Comparison of ENCODE assay signal across 13 cellular contexts in the genomic region with DNA sequence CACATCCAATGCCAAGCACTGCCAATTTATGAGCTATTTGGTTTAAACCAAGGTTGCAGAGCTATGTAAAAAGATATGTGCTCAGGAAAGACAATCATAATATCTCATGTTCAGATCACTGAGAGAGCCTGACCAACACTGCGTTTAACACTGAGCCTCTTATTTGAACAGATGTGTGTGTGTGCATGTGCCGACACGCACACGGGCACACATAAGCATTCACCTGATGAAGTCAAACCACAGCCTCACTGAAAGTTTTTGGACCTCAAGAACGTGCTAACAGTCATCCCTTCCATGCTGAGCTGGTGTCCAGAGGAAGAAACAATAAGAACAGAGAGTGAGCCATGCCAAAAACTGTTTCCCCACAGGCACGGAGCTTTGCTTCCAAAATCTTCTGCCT. TPM values are rescaled to one million over a fixed set of nuclear protein-coding genes. Genes with fewer than 3 reads are reported as not detected.
DNase-seq lines count a peak whose midpoint lies in the region; ATAC-seq, FAIRE-seq and TF ChIP-seq lines count a peak whose summit lies in the region.
"Had no signal": no experiment of that assay in that cellular context is flagged by ENCODE, and none has a peak within 500 bp of the region (broad histone marks: within the 10 kb centered on the region; RNA-seq: fewer than 3 reads in every experiment).

No MANE protein-coding gene starts in this region.

- no peaks in the 10 kb centered on the region for H3K27me3 Mint-ChIP-seq in activated T-helper 17 cell treated with anti-CD3 and anti-CD28 coated beads, Interleukin-2, amount 50 U/mL, for 72 hours
- H3K27me3 Mint-ChIP-seq: CD4-positive, alpha-beta T cell had no signal

- ATAC-seq in RWPE2 (ENCODE audit: low read depth), result peak; percentile 73
- ATAC-seq in activated T-helper 17 cell treated with anti-CD3 and anti-CD28 coated beads, Interleukin-2, amount 50 U/mL, for 72 hours (replicated peaks), result no peak

- H3K36me3 ChIP-seq in BLaER1, result peaks cover 97% of the 10 kb centered on the region
- H3K36me3 ChIP-seq in RWPE2 (ENCODE audit: low read depth), result peaks cover 82% of the 10 kb centered on the region
- peaks cover 17 to 53% of the 10 kb centered on the region in 2 experiments for H3K36me3 ChIP-seq in keratinocyte (ENCODE audit: control insufficient read depth in 2 of 2, extremely low read depth in 1 of 2, insufficient read depth in 2 of 2, low read length in 2 of 2)
- H3K36me3 ChIP-seq in MM.1S (replicated peaks; ENCODE audit: insufficient read depth, low read length), result no peaks in the 10 kb centered on the region

- no peak for DNase-seq in RWPE2 (ENCODE audit: low spot score)
- DNase-seq in epithelial cell of prostate (ENCODE audit: low read depth, low spot score), result peak; percentile 92
- DNase-seq in keratinocyte (ENCODE audit: low read depth, low spot score), result peak; percentile 78
- DNase-seq in RCC 7860 (ENCODE audit: low spot score), result no peak
- no peak for DNase-seq in MM.1S
- DNase-seq: ACHN; C1 segment of cervical spinal cord; CD4-positive, alpha-beta T cell; DMS79; GM23248 had no signal

- no peaks in the 10 kb centered on the region for H3K9me1 ChIP-seq in keratinocyte (ENCODE audit: control insufficient read depth, extremely low read depth, insufficient read depth, low read length)

- no peaks in the 10 kb centered on the region for H3K9me3 Mint-ChIP-seq in activated T-helper 17 cell treated with anti-CD3 and anti-CD28 coated beads, Interleukin-2, amount 50 U/mL, for 72 hours
- H3K9me3 Mint-ChIP-seq: CD4-positive, alpha-beta T cell had no signal

- H3K79me2 ChIP-seq in keratinocyte (ENCODE audit: control insufficient read depth, insufficient read depth, low read length) (peaks cover 6% of the 10 kb centered on the region), MM.1S (ENCODE audit: low read length) (0 out of 2 replicates have a peak, but pooled peaks cover 4% of the 10 kb centered on the region)

- H3F3A ChIP-seq in MM.1S (ENCODE audit: insufficient read depth, low read length), result no peaks in the 10 kb centered on the region

- TF ChIP-seq CTCF in RWPE2 (IDR thresholded peaks at IDR 0.05; ENCODE audit: poor library complexity, severe bottlenecking) (no peak), keratinocyte (optimal IDR thresholded peaks at IDR 0.05 in 1 of 3, IDR thresholded peaks at IDR 0.05 in 1 of 3, conservative IDR thresholded peaks at IDR 0.05 in 1 of 3; ENCODE audit: extremely low read depth in 1 of 3, insufficient read depth in 2 of 3, low read length in 3 of 3) (no peak), MM.1S (IDR thresholded peaks at IDR 0.05; ENCODE audit: low read length) (no peak)

- no peaks in the 10 kb centered on the region for H3K9me2 ChIP-seq in MM.1S (replicated peaks; ENCODE audit: insufficient read depth, low read length)

- H3K4me3 ChIP-seq in BLaER1 (no peak overlapping the region), RWPE2 (ENCODE audit: severe bottlenecking) (no peak overlapping the region), keratinocyte (ENCODE audit: control insufficient read depth in 2 of 3, extremely low read depth in 1 of 3, insufficient read depth in 2 of 3, low read depth in 1 of 3, low read length in 3 of 3) (no peak overlapping the region), MM.1S (ENCODE audit: low read length) (no peak overlapping the region)
- H3K4me3 ChIP-seq: GM23248 had no signal

- no peak overlapping the region for H3K27ac Mint-ChIP-seq in activated T-helper 17 cell treated with anti-CD3 and anti-CD28 coated beads, Interleukin-2, amount 50 U/mL, for 72 hours
- H3K27ac Mint-ChIP-seq: CD4-positive, alpha-beta T cell had no signal

- no peak overlapping the region for H3K4me3 Mint-ChIP-seq in activated T-helper 17 cell treated with anti-CD3 and anti-CD28 coated beads, Interleukin-2, amount 50 U/mL, for 72 hours
- H3K4me3 Mint-ChIP-seq: CD4-positive, alpha-beta T cell had no signal

- H3K9ac ChIP-seq in BLaER1, result no peak overlapping the region
- H3K9ac ChIP-seq in keratinocyte (ENCODE audit: control insufficient read depth, extremely low read depth, insufficient read depth, low read length), result no peak overlapping the region
- H3K9ac ChIP-seq in MM.1S (ENCODE audit: low read length), result no peak overlapping the region
- H3K9ac ChIP-seq: GM23248 had no signal

- dilution Hi-C loops in keratinocyte (cut with MboI; ENCODE audit: extremely low pct_ligation_motif_present, low sequenced_read_pairs), result no loop called here

- H3K4me1 ChIP-seq in BLaER1, result peaks cover 67% of the 10 kb centered on the region
- peaks cover 13% of the 10 kb centered on the region for H3K4me1 ChIP-seq in RWPE2 (ENCODE audit: insufficient read depth, poor library complexity, severe bottlenecking)
- H3K4me1 ChIP-seq in keratinocyte (ENCODE audit: control insufficient read depth, extremely low read depth, insufficient read depth, low read length), result peaks cover 44% of the 10 kb centered on the region
- no peaks in the 10 kb centered on the region for H3K4me1 ChIP-seq in MM.1S (ENCODE audit: low read length)

- FAIRE-seq in keratinocyte (lab: Jason Lieb, UNC) (peak; percentile 95), RCC 7860 (lab: Jason Lieb, UNC) (no peak)
- FAIRE-seq: H54 had no signal

- H3K27me3 ChIP-seq in BLaER1 (no peaks in the 10 kb centered on the region), RWPE2 (ENCODE audit: insufficient read depth, poor library complexity, severe bottlenecking) (no peaks in the 10 kb centered on the region), keratinocyte (ENCODE audit: control insufficient read depth, extremely low read depth, insufficient read depth, low read length) (no peaks in the 10 kb centered on the region), MM.1S (replicated peaks; ENCODE audit: insufficient read depth, low read length) (no peaks in the 10 kb centered on the region)

- H3K27ac ChIP-seq in BLaER1 (no peak overlapping the region), RWPE2 (ENCODE audit: poor library complexity, severe bottlenecking) (peak overlapping the region; percentile 58), epithelial cell of prostate (peak overlapping the region; percentile 41), keratinocyte (ENCODE audit: control insufficient read depth, insufficient read depth, low read length) (peak overlapping the region; percentile 15), MM.1S (ENCODE audit: low read length) (no peak overlapping the region)
- H3K27ac ChIP-seq: GM23248 had no signal

- no peaks in the 10 kb centered on the region for H3K9me3 ChIP-seq in BLaER1
- no peaks in the 10 kb centered on the region for H3K9me3 ChIP-seq in RWPE2 (ENCODE audit: severe bottlenecking)
- no peaks in the 10 kb centered on the region for H3K9me3 ChIP-seq in keratinocyte (ENCODE audit: control insufficient read depth, low read depth, low read length)
- H3K9me3 ChIP-seq in MM.1S (replicated peaks; ENCODE audit: insufficient read depth, low read length), result no peaks in the 10 kb centered on the region

- peaks cover 78% of the 10 kb centered on the region for H3K36me3 Mint-ChIP-seq in activated T-helper 17 cell treated with anti-CD3 and anti-CD28 coated beads, Interleukin-2, amount 50 U/mL, for 72 hours (ENCODE audit: low read depth)

- H3K4me1 Mint-ChIP-seq in activated T-helper 17 cell treated with anti-CD3 and anti-CD28 coated beads, Interleukin-2, amount 50 U/mL, for 72 hours, result no peaks in the 10 kb centered on the region

- H4K20me1 ChIP-seq in BLaER1 (peaks cover 99% of the 10 kb centered on the region), keratinocyte (ENCODE audit: control insufficient read depth, extremely low read depth, insufficient read depth, low read length) (no peaks in the 10 kb centered on the region), MM.1S (ENCODE audit: insufficient read depth, low read length) (no peaks in the 10 kb centered on the region)

- no peak overlapping the region for H2AFZ ChIP-seq in keratinocyte (ENCODE audit: control insufficient read depth, low read length)
- no peak overlapping the region for H2AFZ ChIP-seq in MM.1S (ENCODE audit: low read length)
- H2AFZ ChIP-seq: GM23248 had no signal

- H3K4me2 ChIP-seq in BLaER1, result 0 out of 2 replicates have a peak overlapping the region, but pooled peaks have one; percentile 94
- peak overlapping the region; percentile 49 for H3K4me2 ChIP-seq in keratinocyte (ENCODE audit: control insufficient read depth, extremely low read depth, insufficient read depth, low read depth, low read length)
- no peak overlapping the region for H3K4me2 ChIP-seq in MM.1S (ENCODE audit: low read depth, low read length)

RNA-seq across cellular contexts. Expression of gene HPS4, which starts 23.4 kb away (rescaled TPM):
- 15.3 to 21.5 TPM (median 21.3 TPM) in 3 replicates for polyA plus RNA-seq in keratinocyte
- 16.5 TPM for polyA plus RNA-seq in keratinocyte (2011; ENCODE audit: low read depth)
- 16.2 and 18.5 TPM in 2 replicates for polyA plus RNA-seq in keratinocyte (2011; cell fraction: cytosol; rRNA removed)
- 49.8 and 53.8 TPM in 2 replicates for polyA plus RNA-seq in keratinocyte (2011; cell fraction: nucleus; rRNA removed)
- 15.7 and 19.2 TPM in 2 replicates for polyA plus RNA-seq in keratinocyte (2012; ENCODE audit: low replicate concordance)
- 15.9 to 45.2 TPM (median 27.2 TPM) in 3 replicates for polyA minus RNA-seq in keratinocyte
- polyA minus RNA-seq in keratinocyte (2011; cell fraction: cytosol; rRNA and poly(A)+ RNA removed), result 21.3 TPM
- polyA minus RNA-seq in keratinocyte (2011; cell fraction: nucleus; rRNA and poly(A)+ RNA removed), result 23.3 and 29.4 TPM in 2 replicates
- 10 to 100 TPM; 36.4 to 56.3 TPM for total RNA-seq in activated T-helper 17 cell treated with anti-CD3 and anti-CD28 coated beads, Interleukin-2, amount 50 U/mL, for 72 hours

RNA-seq across cellular contexts. Expression of gene SRRD, which starts 23.5 kb away (rescaled TPM):
- 30.2 to 45.0 TPM (median 33.0 TPM) in 3 replicates for polyA plus RNA-seq in keratinocyte
- 38.3 TPM for polyA plus RNA-seq in keratinocyte (2011; ENCODE audit: low read depth)
- polyA plus RNA-seq in keratinocyte (2011; cell fraction: cytosol; rRNA removed), result 31.4 and 54.5 TPM in 2 replicates
- polyA plus RNA-seq in keratinocyte (2011; cell fraction: nucleus; rRNA removed), result 19.2 and 23.8 TPM in 2 replicates
- 17.3 and 20.6 TPM in 2 replicates for polyA plus RNA-seq in keratinocyte (2012; ENCODE audit: low replicate concordance)
- 9.2 to 21.2 TPM (median 20.3 TPM) in 3 replicates for polyA minus RNA-seq in keratinocyte
- polyA minus RNA-seq in keratinocyte (2011; cell fraction: cytosol; rRNA and poly(A)+ RNA removed), result 6.5 TPM
- 3.2 and 8.7 TPM in 2 replicates for polyA minus RNA-seq in keratinocyte (2011; cell fraction: nucleus; rRNA and poly(A)+ RNA removed)
- 10 to 100 TPM; 22.2 to 40.3 TPM for total RNA-seq in activated T-helper 17 cell treated with anti-CD3 and anti-CD28 coated beads, Interleukin-2, amount 50 U/mL, for 72 hours

RNA-seq across cellular contexts. Expression of gene ASPHD2, which starts 31.1 kb away (rescaled TPM):
- polyA plus RNA-seq in keratinocyte, result 3.5 to 4.6 TPM (median 3.6 TPM) in 3 replicates
- 1.6 TPM for polyA plus RNA-seq in keratinocyte (2011; ENCODE audit: low read depth)
- polyA plus RNA-seq in keratinocyte (2011; cell fraction: cytosol; rRNA removed), result 3.0 and 3.3 TPM in 2 replicates
- polyA plus RNA-seq in keratinocyte (2011; cell fraction: nucleus; rRNA removed), result 4.5 and 5.3 TPM in 2 replicates
- polyA plus RNA-seq in keratinocyte (2012; ENCODE audit: low replicate concordance), result 4.7 and 5.2 TPM in 2 replicates
- polyA minus RNA-seq in keratinocyte, result 4.0 to 7.9 TPM (median 4.2 TPM) in 3 replicates
- polyA minus RNA-seq in keratinocyte (2011; cell fraction: cytosol; rRNA and poly(A)+ RNA removed), result 7.1 TPM
- 4.0 TPM in 2 replicates for polyA minus RNA-seq in keratinocyte (2011; cell fraction: nucleus; rRNA and poly(A)+ RNA removed)
- 10 to 100 TPM; 13.2 to 20.2 TPM for total RNA-seq in activated T-helper 17 cell treated with anti-CD3 and anti-CD28 coated beads, Interleukin-2, amount 50 U/mL, for 72 hours

RNA-seq across cellular contexts. Expression of gene TFIP11, which starts 52.1 kb away (rescaled TPM):
- polyA plus RNA-seq in keratinocyte, result 25.7 to 30.3 TPM (median 28.6 TPM) in 3 replicates
- 26.2 TPM for polyA plus RNA-seq in keratinocyte (2011; ENCODE audit: low read depth)
- polyA plus RNA-seq in keratinocyte (2011; cell fraction: cytosol; rRNA removed), result 18.3 and 19.1 TPM in 2 replicates
- polyA plus RNA-seq in keratinocyte (2011; cell fraction: nucleus; rRNA removed), result 40.4 and 47.8 TPM in 2 replicates
- 18.9 and 25.1 TPM in 2 replicates for polyA plus RNA-seq in keratinocyte (2012; ENCODE audit: low replicate concordance)
- polyA minus RNA-seq in keratinocyte, result 33.6 to 59.6 TPM (median 36.2 TPM) in 3 replicates
- 39.5 TPM for polyA minus RNA-seq in keratinocyte (2011; cell fraction: cytosol; rRNA and poly(A)+ RNA removed)
- polyA minus RNA-seq in keratinocyte (2011; cell fraction: nucleus; rRNA and poly(A)+ RNA removed), result 23.4 and 26.6 TPM in 2 replicates
- 10 to 100 TPM; 44.8 to 50.4 TPM for total RNA-seq in activated T-helper 17 cell treated with anti-CD3 and anti-CD28 coated beads, Interleukin-2, amount 50 U/mL, for 72 hours

Comparison
In these comparisons a context has a peak if more than half of its experiments do, and no peak if none do; other contexts are left out.
1. H3K27ac ChIP-seq: peak in RWPE2 (single experiment), epithelial cell of prostate (single experiment) and keratinocyte (single experiment); none in BLaER1 (single experiment) and MM.1S (single experiment).
2. DNase-seq: peak in epithelial cell of prostate (single experiment) and keratinocyte (single experiment); none in RWPE2 (single experiment), RCC 7860 (single experiment) and MM.1S (single experiment).